1 cellular context compared by ENCODE assay signal in the genomic region with DNA sequence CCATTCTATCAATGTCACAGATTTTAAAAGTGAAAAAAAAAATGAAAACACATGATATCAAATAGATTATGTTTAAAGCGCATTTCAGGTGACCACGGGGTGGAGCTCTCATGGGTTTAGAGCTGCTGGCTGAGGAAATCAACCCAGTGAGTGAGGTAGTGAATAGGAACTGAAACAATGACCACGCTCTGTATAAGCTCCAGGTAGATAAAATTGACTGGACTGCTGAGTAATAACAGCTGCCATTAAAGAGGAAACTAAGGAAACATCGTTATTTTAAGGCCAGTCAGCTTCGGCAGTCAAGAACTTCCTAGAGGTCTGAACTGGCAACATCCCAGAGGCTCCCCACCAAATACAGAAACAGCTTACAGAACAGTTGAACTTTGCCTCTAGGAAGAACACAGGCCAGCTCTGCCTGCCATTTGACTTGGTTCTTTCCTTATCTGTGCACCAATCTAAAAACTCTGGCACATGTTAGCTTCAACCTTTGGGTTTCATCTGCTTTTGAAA.
TF ChIP-seq lines count a peak whose summit lies in the region.

No MANE protein-coding gene starts in this region.

TF ChIP-seq in HCT116, 20 proteins besides CTCF, POLR2A, EP300 and RAD21 (continued from another document):
- TF ChIP-seq YY1 (IDR thresholded peaks at IDR 0.05; ENCODE audit: extremely low read depth, insufficient replicate concordance, low read depth, low read length), result no peak
- TF ChIP-seq POLR2AphosphoS5 (IDR thresholded peaks at IDR 0.05; ENCODE audit: low read depth, low read length), result no peak
